8 cellular contexts compared by ENCODE assay signal in genomic region chr2:25877431-25878360, GRCh38. TPM values are rescaled to one million over a fixed set of nuclear protein-coding genes. Genes with fewer than 3 reads are reported as not detected.
A peak's percentile ranks its signal among the peaks of the same experiment; 100 is the strongest.
DNase-seq lines count a peak whose midpoint lies in the region; ATAC-seq and TF ChIP-seq lines count a peak whose summit lies in the region.

No MANE protein-coding gene starts in this region.

- peak overlapping the region; percentile 81 to 90 for H3K27ac ChIP-seq in ascending aorta

- peak overlapping the region; percentile 70 to 77 for H3K4me3 ChIP-seq in ascending aorta

- peaks cover 0 to 10% of the 10 kb centered on the region in 2 donors for H3K4me1 ChIP-seq in ascending aorta

- no peaks in the 10 kb centered on the region for H3K36me3 ChIP-seq in ascending aorta

- TF ChIP-seq CTCF in GM10266 (IDR thresholded peaks at IDR 0.05; ENCODE audit: control insufficient read depth, insufficient read depth, low read depth, missing control alignments) (no peak), ascending aorta (IDR thresholded peaks at IDR 0.05) (no peak)

- H3K27me3 ChIP-seq in ascending aorta: no peaks in the 10 kb centered on the region

- no peaks in the 10 kb centered on the region for H3K9me3 ChIP-seq in ascending aorta

- intact Hi-C loops in ascending aorta (cut with DNase I) (loop anchor here (2.0 to 10.0 kb wide), 7 partner anchors 25 to 905 kb away; partner anchors contain the start of genes DNAJC27, DTNB, HADHA and HADHB), sciatic nerve (cut with DNase I) (no loop called here)

- ATAC-seq in HG02678 (IDR thresholded peaks at IDR 0.05; ENCODE audit: unreplicated experiment): peak; percentile 45
- ATAC-seq in sciatic nerve: peak; percentile 63
- ATAC-seq in GM21786 (IDR thresholded peaks at IDR 0.05; ENCODE audit: unreplicated experiment): no peak

- DNase-seq in GM10266 (ENCODE audit: extremely low spot score) (peak; percentile 72), NCI-H1417 treated with DMSO at 0.1 percent for 48 hours (lab: John Stamatoyannopoulos, UW) (peak; percentile 24), T-helper 22 cell (ENCODE audit: low read depth) (peak; percentile 52), ascending aorta (ENCODE audit: low spot score in 2 of 2) (peak in 1 of 2 donors; percentile 69), hippocampal formation (lab: John Stamatoyannopoulos, UW) (peak; percentile 59 to 60), sciatic nerve (ENCODE audit: low spot score) (peak; percentile 69)

RNA-seq across cellular contexts. Expression of gene ASXL2, which starts 0.6 kb away (rescaled TPM):
- total RNA-seq in ascending aorta (8.7 TPM), sciatic nerve (41.2 TPM)
